1 cellular context compared by ENCODE assay signal in the genomic region with DNA sequence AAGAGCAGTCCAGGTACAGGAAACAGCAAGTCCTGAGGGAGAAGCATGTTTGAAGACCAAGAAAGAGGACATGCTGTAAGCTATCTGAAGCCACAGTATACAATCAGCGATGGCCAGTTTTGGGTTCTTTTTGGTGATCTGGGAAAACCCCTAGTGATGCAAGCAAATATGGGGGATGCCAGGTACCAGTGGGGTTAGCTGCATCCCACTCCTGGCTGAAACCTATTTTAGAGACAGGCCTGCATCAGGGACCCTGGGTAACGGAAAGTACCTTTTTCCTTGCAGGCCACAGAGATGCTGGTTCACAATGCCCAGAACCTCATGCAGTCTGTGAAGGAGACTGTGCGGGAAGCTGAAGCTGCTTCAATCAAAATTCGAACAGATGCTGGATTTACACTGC.
TF ChIP-seq lines count a peak whose summit lies in the region.

No MANE protein-coding gene starts in this region.

TF ChIP-seq in GM12878, 131 proteins besides CTCF, POLR2A, EP300 and RAD21:
- no peak for TF ChIP-seq JUNB (IDR thresholded peaks at IDR 0.05)
- TF ChIP-seq, protein P1, sequence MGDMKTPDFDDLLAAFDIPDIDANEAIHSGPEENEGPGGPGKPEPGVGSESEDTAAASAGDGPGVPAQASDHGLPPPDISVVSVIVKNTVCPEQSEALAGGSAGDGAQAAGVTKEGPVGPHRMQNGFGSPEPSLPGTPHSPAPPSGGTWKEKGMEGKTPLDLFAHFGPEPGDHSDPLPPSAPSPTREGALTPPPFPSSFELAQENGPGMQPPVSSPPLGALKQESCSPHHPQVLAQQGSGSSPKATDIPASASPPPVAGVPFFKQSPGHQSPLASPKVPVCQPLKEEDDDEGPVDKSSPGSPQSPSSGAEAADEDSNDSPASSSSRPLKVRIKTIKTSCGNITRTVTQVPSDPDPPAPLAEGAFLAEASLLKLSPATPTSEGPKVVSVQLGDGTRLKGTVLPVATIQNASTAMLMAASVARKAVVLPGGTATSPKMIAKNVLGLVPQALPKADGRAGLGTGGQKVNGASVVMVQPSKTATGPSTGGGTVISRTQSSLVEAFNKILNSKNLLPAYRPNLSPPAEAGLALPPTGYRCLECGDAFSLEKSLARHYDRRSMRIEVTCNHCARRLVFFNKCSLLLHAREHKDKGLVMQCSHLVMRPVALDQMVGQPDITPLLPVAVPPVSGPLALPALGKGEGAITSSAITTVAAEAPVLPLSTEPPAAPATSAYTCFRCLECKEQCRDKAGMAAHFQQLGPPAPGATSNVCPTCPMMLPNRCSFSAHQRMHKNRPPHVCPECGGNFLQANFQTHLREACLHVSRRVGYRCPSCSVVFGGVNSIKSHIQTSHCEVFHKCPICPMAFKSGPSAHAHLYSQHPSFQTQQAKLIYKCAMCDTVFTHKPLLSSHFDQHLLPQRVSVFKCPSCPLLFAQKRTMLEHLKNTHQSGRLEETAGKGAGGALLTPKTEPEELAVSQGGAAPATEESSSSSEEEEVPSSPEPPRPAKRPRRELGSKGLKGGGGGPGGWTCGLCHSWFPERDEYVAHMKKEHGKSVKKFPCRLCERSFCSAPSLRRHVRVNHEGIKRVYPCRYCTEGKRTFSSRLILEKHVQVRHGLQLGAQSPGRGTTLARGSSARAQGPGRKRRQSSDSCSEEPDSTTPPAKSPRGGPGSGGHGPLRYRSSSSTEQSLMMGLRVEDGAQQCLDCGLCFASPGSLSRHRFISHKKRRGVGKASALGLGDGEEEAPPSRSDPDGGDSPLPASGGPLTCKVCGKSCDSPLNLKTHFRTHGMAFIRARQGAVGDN (IDR thresholded peaks at IDR 0.05) = no peak
- no peak for TF ChIP-seq NFXL1 (IDR thresholded peaks at IDR 0.05; ENCODE audit: borderline replicate concordance)
- peak; percentile 35; the same call in 1 of the 2 replicates for TF ChIP-seq IKZF1 (conservative IDR thresholded peaks at IDR 0.05)
- peak; percentile 43; the same call in 1 of the 2 replicates for TF ChIP-seq YY1 (IDR thresholded peaks at IDR 0.05; ENCODE audit: low read depth, low read length)
- TF ChIP-seq MEF2A (IDR thresholded peaks at IDR 0.05; ENCODE audit: insufficient read depth, low read depth, low read length) = 0 out of 2 replicates have a peak, but pooled peaks have one; percentile 33
- TF ChIP-seq, protein P2, sequence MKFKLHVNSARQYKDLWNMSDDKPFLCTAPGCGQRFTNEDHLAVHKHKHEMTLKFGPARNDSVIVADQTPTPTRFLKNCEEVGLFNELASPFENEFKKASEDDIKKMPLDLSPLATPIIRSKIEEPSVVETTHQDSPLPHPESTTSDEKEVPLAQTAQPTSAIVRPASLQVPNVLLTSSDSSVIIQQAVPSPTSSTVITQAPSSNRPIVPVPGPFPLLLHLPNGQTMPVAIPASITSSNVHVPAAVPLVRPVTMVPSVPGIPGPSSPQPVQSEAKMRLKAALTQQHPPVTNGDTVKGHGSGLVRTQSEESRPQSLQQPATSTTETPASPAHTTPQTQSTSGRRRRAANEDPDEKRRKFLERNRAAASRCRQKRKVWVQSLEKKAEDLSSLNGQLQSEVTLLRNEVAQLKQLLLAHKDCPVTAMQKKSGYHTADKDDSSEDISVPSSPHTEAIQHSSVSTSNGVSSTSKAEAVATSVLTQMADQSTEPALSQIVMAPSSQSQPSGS (IDR thresholded peaks at IDR 0.05; ENCODE audit: low read length) = 0 out of 2 replicates have a peak, but pooled peaks have one; percentile 10
- no peak for TF ChIP-seq SMC3 (IDR thresholded peaks at IDR 0.05; ENCODE audit: borderline replicate concordance, low read length)
- peak; percentile 65 for TF ChIP-seq RELA (IDR thresholded peaks at IDR 0.05; ENCODE audit: borderline replicate concordance, partially characterized antibody)
- TF ChIP-seq RUNX3 (IDR thresholded peaks at IDR 0.05; ENCODE audit: low read length) = peak; percentile 67
- TF ChIP-seq, protein P3, sequence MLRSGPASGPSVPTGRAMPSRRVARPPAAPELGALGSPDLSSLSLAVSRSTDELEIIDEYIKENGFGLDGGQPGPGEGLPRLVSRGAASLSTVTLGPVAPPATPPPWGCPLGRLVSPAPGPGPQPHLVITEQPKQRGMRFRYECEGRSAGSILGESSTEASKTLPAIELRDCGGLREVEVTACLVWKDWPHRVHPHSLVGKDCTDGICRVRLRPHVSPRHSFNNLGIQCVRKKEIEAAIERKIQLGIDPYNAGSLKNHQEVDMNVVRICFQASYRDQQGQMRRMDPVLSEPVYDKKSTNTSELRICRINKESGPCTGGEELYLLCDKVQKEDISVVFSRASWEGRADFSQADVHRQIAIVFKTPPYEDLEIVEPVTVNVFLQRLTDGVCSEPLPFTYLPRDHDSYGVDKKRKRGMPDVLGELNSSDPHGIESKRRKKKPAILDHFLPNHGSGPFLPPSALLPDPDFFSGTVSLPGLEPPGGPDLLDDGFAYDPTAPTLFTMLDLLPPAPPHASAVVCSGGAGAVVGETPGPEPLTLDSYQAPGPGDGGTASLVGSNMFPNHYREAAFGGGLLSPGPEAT (IDR thresholded peaks at IDR 0.05; ENCODE audit: low read depth) = 0 out of 2 replicates have a peak, but pooled peaks have one; percentile 36
- 0 out of 2 replicates have a peak, but pooled peaks have one; percentile 15 for TF ChIP-seq CREB1 (IDR thresholded peaks at IDR 0.05; ENCODE audit: low read depth)
